Comparison of ENCODE assay signal across 14 cellular contexts in genomic region chr16:87252269-87252970, GRCh38.
"Had no signal": no experiment of that assay in that cellular context is flagged by ENCODE, and none has a peak within 500 bp of the region (broad histone marks: within the 10 kb centered on the region; RNA-seq: fewer than 3 reads in every experiment).

No MANE protein-coding gene starts in this region.

- H3K36me3 ChIP-seq: transverse colon had no signal

- H3K4me3 ChIP-seq: dorsolateral prefrontal cortex, lung, smooth muscle cell, transverse colon had no signal

- H3K27me3 ChIP-seq: dorsolateral prefrontal cortex, transverse colon had no signal

- H3K4me1 Mint-ChIP-seq: stimulated activated memory B cell treated with anti-CD40 and anti-IgM and Interleukin-4, amounts not matched to agents 10 μg/mL and 1 μg/mL and 100 μg/mL, for 72 hours had no signal

- H3K27ac Mint-ChIP-seq: activated naive CD8-positive, alpha-beta T cell treated with anti-CD3 and anti-CD28 coated beads, Interleukin-2, amount 10 ng/mL, durations not matched to agents 7 days and 5 days; stimulated activated memory B cell treated with anti-CD40 and anti-IgM and Interleukin-4, amounts not matched to agents 10 μg/mL and 1 μg/mL and 100 μg/mL, for 72 hours had no signal

- H3K9me3 ChIP-seq: transverse colon had no signal

- H3K36me3 Mint-ChIP-seq: activated naive CD8-positive, alpha-beta T cell treated with anti-CD3 and anti-CD28 coated beads, Interleukin-2, amount 10 ng/mL, durations not matched to agents 7 days and 5 days; naive B cell; stimulated activated memory B cell treated with anti-CD40 and anti-IgM and Interleukin-4, amounts not matched to agents 10 μg/mL and 1 μg/mL and 100 μg/mL, for 72 hours had no signal

- H3K4me1 ChIP-seq: transverse colon had no signal

- ATAC-seq: esophagus mucosa; stimulated activated memory B cell treated with anti-CD40 and anti-IgM and Interleukin-4, amounts not matched to agents 10 μg/mL and 1 μg/mL and 100 μg/mL, for 72 hours had no signal

- H3K9me3 Mint-ChIP-seq: activated naive CD8-positive, alpha-beta T cell treated with anti-CD3 and anti-CD28 coated beads, Interleukin-2, amount 10 ng/mL, durations not matched to agents 7 days and 5 days; naive B cell had no signal

- DNase-seq: activated CD4-positive, alpha-beta T cell treated with anti-CD3 and anti-CD28 coated beads, Interleukin-2, amount 50 U/mL, for 48 hours; activated CD4-positive, CD25-positive, alpha-beta regulatory T cell; activated CD8-positive, alpha-beta memory T cell treated with anti-CD3 and anti-CD28 coated beads, Interleukin-2, amount 50 U/mL, for 48 hours; activated naive CD8-positive, alpha-beta T cell treated with anti-CD3 and anti-CD28 coated beads, Interleukin-2, amount 10 ng/mL, durations not matched to agents 7 days and 5 days; dorsolateral prefrontal cortex; hypothalamus; naive B cell; posterior cingulate gyrus; substantia nigra; transverse colon had no signal

- H3K27me3 Mint-ChIP-seq: activated naive CD8-positive, alpha-beta T cell treated with anti-CD3 and anti-CD28 coated beads, Interleukin-2, amount 10 ng/mL, durations not matched to agents 7 days and 5 days; naive B cell had no signal

- H3K27ac ChIP-seq: dorsolateral prefrontal cortex, transverse colon had no signal

- H3K4me3 Mint-ChIP-seq: activated naive CD8-positive, alpha-beta T cell treated with anti-CD3 and anti-CD28 coated beads, Interleukin-2, amount 10 ng/mL, durations not matched to agents 7 days and 5 days; naive B cell; stimulated activated memory B cell treated with anti-CD40 and anti-IgM and Interleukin-4, amounts not matched to agents 10 μg/mL and 1 μg/mL and 100 μg/mL, for 72 hours had no signal
